In genomic region chr14:100159107-100159864, GRCh38 we compare ENCODE assay signal across 8 cellular contexts. TPM values are rescaled to one million over a fixed set of nuclear protein-coding genes. Genes with fewer than 3 reads are reported as not detected.
A peak's percentile ranks its signal among the peaks of the same experiment; 100 is the strongest.
DNase-seq lines count a peak whose midpoint lies in the region; TF ChIP-seq lines count a peak whose summit lies in the region.

Gene DEGS2 (minus strand): TSS chr14:100159645. CDS start chr14:100159587, 58 bp downstream.

- H3K27ac Mint-ChIP-seq in endodermal cell = no peak within 1 kb of the TSS
- no peak within 1 kb of the TSS for H3K27ac Mint-ChIP-seq in type B pancreatic cell

- H3K9me3 Mint-ChIP-seq in endodermal cell (peaks cover 4% of the 10 kb centered on the region), type B pancreatic cell (peaks cover 5% of the 10 kb centered on the region)

- WGBS in HUES64 = 2% methylated on average over 93 of the region's 93 CpGs
- WGBS in endodermal cell (ENCODE audit: insufficient coverage in 1 of 2, insufficient read length in 1 of 2), 2 experiments = 2% methylated on average over 26 to 93 of the region's 93 CpGs

- TF ChIP-seq CTCF in endodermal cell (conservative IDR thresholded peaks at IDR 0.05) (no peak), neutrophil (IDR thresholded peaks at IDR 0.05) (no peak), type B pancreatic cell (conservative IDR thresholded peaks at IDR 0.05) (no peak)

- H3K9ac ChIP-seq in HUES64 (ENCODE audit: low read depth, low read length) = no peak within 1 kb of the TSS
- H3K9ac ChIP-seq in endodermal cell (ENCODE audit: extremely low read depth, low read length, poor library complexity, severe bottlenecking) = no peak within 1 kb of the TSS

- H3K4me1 Mint-ChIP-seq in endodermal cell = peaks cover 6% of the 10 kb centered on the region
- H3K4me1 Mint-ChIP-seq in type B pancreatic cell (ENCODE audit: unreplicated experiment) = peaks cover 16% of the 10 kb centered on the region

- H3K4me1 ChIP-seq in HUES64 (ENCODE audit: insufficient read depth, low read length) (peaks cover 4% of the 10 kb centered on the region; the same call in 1 of the 2 replicates), endodermal cell (ENCODE audit: control insufficient read depth, insufficient read depth, low read length) (no peaks in the 10 kb centered on the region), neutrophil (ENCODE audit: control insufficient read depth in 1 of 2, insufficient read depth in 1 of 2, low read depth in 1 of 2, low read length in 1 of 2) (peaks cover 12 to 13% of the 10 kb centered on the region in 2 experiments)

- H3K27ac ChIP-seq in HUES64 (ENCODE audit: low read depth, low read length) = no peak within 1 kb of the TSS
- no peak within 1 kb of the TSS for H3K27ac ChIP-seq in endodermal cell (ENCODE audit: low read depth, low read length)
- H3K27ac ChIP-seq in neutrophil = no peak within 1 kb of the TSS

- H3K36me3 ChIP-seq in HUES64 (ENCODE audit: insufficient read depth, low read length) (no peaks in the 10 kb centered on the region), endodermal cell (ENCODE audit: control insufficient read depth, insufficient read depth, low read length) (no peaks in the 10 kb centered on the region), neutrophil (no peaks in the 10 kb centered on the region)

- H3K4me3 Mint-ChIP-seq in endodermal cell (peak within 1 kb of the TSS; percentile 37), type B pancreatic cell (peak within 1 kb of the TSS; percentile 75)

- H3K36me3 Mint-ChIP-seq in endodermal cell (ENCODE audit: low read depth) = peaks cover 2% of the 10 kb centered on the region
- no peaks in the 10 kb centered on the region for H3K36me3 Mint-ChIP-seq in type B pancreatic cell

- DNase-seq in NCI-H1694 treated with DMSO at 0.1 percent for 48 hours (lab: John Stamatoyannopoulos, UW) (peak; percentile 37), NCI-H1694 (lab: John Stamatoyannopoulos, UW) (no peak), endodermal cell (peak; percentile 94), type B pancreatic cell (ENCODE audit: extremely low spot score, unreplicated experiment) (no peak), KG1 (lab: John Stamatoyannopoulos, UW) (no peak)
- DNase-seq in activated CD4-positive, alpha-beta T cell treated with anti-CD3 and anti-CD28 coated beads for 48 hours = peak; percentile 71

- H3K27me3 Mint-ChIP-seq in endodermal cell (ENCODE audit: insufficient read depth) (peaks cover 83% of the 10 kb centered on the region), type B pancreatic cell (peaks cover 58% of the 10 kb centered on the region)

- H3K27me3 ChIP-seq in HUES64 (ENCODE audit: insufficient read depth, low read length) (peaks cover 56% of the 10 kb centered on the region), endodermal cell (ENCODE audit: control insufficient read depth, insufficient read depth, low read length, poor library complexity, severe bottlenecking) (peaks cover 67% of the 10 kb centered on the region), neutrophil (peaks cover 68% of the 10 kb centered on the region)

- no peaks in the 10 kb centered on the region for H3K9me3 ChIP-seq in HUES64 (ENCODE audit: insufficient read depth, low read depth, low read length)
- no peaks in the 10 kb centered on the region for H3K9me3 ChIP-seq in endodermal cell (ENCODE audit: control insufficient read depth, low read length)
- peaks cover 11% of the 10 kb centered on the region for H3K9me3 ChIP-seq in neutrophil

- peak within 1 kb of the TSS; percentile 63 for H3K4me3 ChIP-seq in HUES64 (ENCODE audit: low read length)
- H3K4me3 ChIP-seq in endodermal cell (ENCODE audit: low read length) = peak within 1 kb of the TSS; percentile 66
- peak within 1 kb of the TSS; percentile 26 to 60 for H3K4me3 ChIP-seq in neutrophil (ENCODE audit: low read depth in 1 of 2, low read length in 1 of 2)

RNA-seq across cellular contexts. Expression of gene DEGS2, which starts in this region (rescaled TPM):
- polyA plus RNA-seq in HUES64 (2013, experiment 1 of 2) = not detected
- 0.70 TPM for polyA plus RNA-seq in HUES64 (2013, experiment 2 of 2)
- total RNA-seq in endodermal cell = under 1 TPM; 0.18 to 0.24 TPM
- polyA plus RNA-seq in endodermal cell (2013, experiment 1 of 2) = 0.28 TPM
- polyA plus RNA-seq in endodermal cell (2013, experiment 2 of 2) = 0.21 TPM
- 5.2 and 7.6 TPM in 2 replicates for total RNA-seq in type B pancreatic cell (ENCODE audit: low replicate concordance)

Comparison
In these comparisons a context has a peak if more than half of its experiments do, and no peak if none do; other contexts are left out.
1. DNase-seq: peak in NCI-H1694 treated with DMSO at 0.1 percent for 48 hours (single experiment) and activated CD4-positive, alpha-beta T cell treated with anti-CD3 and anti-CD28 coated beads for 48 hours (single experiment); none in NCI-H1694 (single experiment), type B pancreatic cell (single experiment) and KG1 (single experiment).
2. Peak in DNase-seq and H3K4me3 ChIP-seq in endodermal cell; RNA of the gene not detected or under 1 TPM.
3. Peak in every context shown above with its lines, with median percentiles within 50 percentile points of each other: H3K4me3 ChIP-seq.